In the genomic region with DNA sequence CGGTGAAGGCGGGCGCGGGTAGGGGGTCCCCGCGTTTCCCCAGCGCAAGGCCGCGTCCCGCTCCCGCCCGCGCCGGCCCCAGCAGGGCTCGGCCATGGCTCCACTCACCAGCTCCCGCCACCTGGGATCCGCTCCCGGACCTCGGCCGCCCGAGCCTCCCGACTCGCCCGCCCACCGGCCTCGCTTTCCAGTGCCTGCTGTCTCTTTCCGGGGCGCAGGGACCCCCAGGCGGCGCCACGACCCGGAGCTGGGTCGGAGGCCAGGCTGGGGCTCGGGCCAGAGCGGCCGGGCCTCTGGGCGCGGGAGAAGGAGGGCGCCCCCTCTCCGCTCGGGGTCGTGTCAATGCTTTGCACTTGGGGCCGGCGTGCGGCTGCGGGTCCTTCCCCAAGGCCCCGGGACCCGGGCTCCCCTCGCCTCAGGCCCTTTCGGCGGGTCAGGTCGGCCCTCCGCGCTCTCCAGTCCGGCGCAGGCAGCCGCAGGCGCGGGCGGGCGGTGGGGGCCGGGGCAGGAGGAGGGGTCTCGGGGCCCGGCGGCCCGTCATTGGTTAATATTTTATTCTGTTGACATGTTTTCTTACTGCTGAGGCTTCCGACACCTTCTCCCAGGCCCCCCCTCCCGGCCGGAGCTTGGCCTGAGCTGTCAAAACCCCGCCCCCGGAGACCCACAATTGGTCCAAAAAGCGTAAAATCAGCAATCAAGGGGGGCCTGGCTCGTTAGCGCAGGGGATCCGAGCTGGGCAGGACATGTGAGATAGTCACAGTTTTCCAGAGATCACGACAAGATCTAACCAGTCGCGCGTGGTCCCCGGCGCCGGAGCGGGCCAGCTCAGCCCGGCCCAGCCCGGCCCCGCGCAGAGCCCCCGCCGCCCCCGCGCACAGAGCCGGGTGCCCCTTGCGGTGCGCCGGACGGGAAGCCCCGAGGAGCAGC, we compare ENCODE assay signal across 8 cellular contexts. TPM values are rescaled to one million over a fixed set of nuclear protein-coding genes. Genes with fewer than 3 reads are reported as not detected.
DNase-seq lines count a peak whose midpoint lies in the region; ATAC-seq and TF ChIP-seq lines count a peak whose summit lies in the region.

Gene TBX2 (plus strand): TSS at position 713 of the 927 bp plus-strand sequence. CDS start 334 bp downstream, outside the sequence.

- peaks cover 17% of the 10 kb centered on the region for H3K4me1 Mint-ChIP-seq in activated CD4-positive, alpha-beta T cell treated with anti-CD3 and anti-CD28 coated beads, Interleukin-2, amount 10 ng/mL, durations not matched to agents 24 days and 14 days
- H3K4me1 Mint-ChIP-seq in endothelial cell (ENCODE audit: unreplicated experiment) = peaks cover 20% of the 10 kb centered on the region

- H3K36me3 Mint-ChIP-seq in activated CD4-positive, alpha-beta T cell treated with anti-CD3 and anti-CD28 coated beads, Interleukin-2, amount 10 ng/mL, durations not matched to agents 24 days and 14 days (ENCODE audit: low read depth) = peaks cover 5% of the 10 kb centered on the region
- H3K36me3 Mint-ChIP-seq in endothelial cell (ENCODE audit: low read depth, unreplicated experiment) = peaks cover 12% of the 10 kb centered on the region

- H3K4me3 ChIP-seq in mucosa of rectum (ENCODE audit: low read length in 2 of 2) (peak within 1 kb of the TSS; percentile 47 to 60), uterus (peak within 1 kb of the TSS; percentile 41 to 45)

- H3K9me3 ChIP-seq in mucosa of rectum (ENCODE audit: control insufficient read depth in 2 of 2, low read length in 2 of 2) = no peaks in the 10 kb centered on the region
- no peaks in the 10 kb centered on the region for H3K9me3 ChIP-seq in uterus

- peaks cover 55 to 71% of the 10 kb centered on the region in 2 donors for H3K27me3 ChIP-seq in mucosa of rectum (ENCODE audit: control insufficient read depth in 2 of 2, insufficient read depth in 2 of 2, low read length in 2 of 2)
- H3K27me3 ChIP-seq in uterus = peaks cover 0 to 17% of the 10 kb centered on the region in 2 donors

- H3K27ac Mint-ChIP-seq in activated CD4-positive, alpha-beta T cell treated with anti-CD3 and anti-CD28 coated beads, Interleukin-2, amount 10 ng/mL, durations not matched to agents 24 days and 14 days = peak within 1 kb of the TSS; percentile 80
- no peak within 1 kb of the TSS for H3K27ac Mint-ChIP-seq in endothelial cell (ENCODE audit: unreplicated experiment)

- H3K36me3 ChIP-seq in mucosa of rectum (ENCODE audit: control insufficient read depth in 2 of 2, insufficient read depth in 2 of 2, low read length in 2 of 2) (no peaks in the 10 kb centered on the region), uterus (no peaks in the 10 kb centered on the region)

- peak within 1 kb of the TSS; percentile 36 for H3K4me3 Mint-ChIP-seq in activated CD4-positive, alpha-beta T cell treated with anti-CD3 and anti-CD28 coated beads, Interleukin-2, amount 10 ng/mL, durations not matched to agents 24 days and 14 days
- peak within 1 kb of the TSS; percentile 89 for H3K4me3 Mint-ChIP-seq in endothelial cell (ENCODE audit: unreplicated experiment)

- DNase-seq in activated CD4-positive, alpha-beta T cell treated with anti-CD3 and anti-CD28 coated beads, Interleukin-2, amount 10 ng/mL, durations not matched to agents 24 days and 14 days = no peak
- no peak for DNase-seq in activated CD4-positive, alpha-beta T cell treated with anti-CD3 and anti-CD28 coated beads, Interleukin-2, amount 50 U/mL, for 1 hour
- DNase-seq in SK-MEL-5 (ENCODE audit: low read depth, low spot score) (peak; percentile 97), endothelial cell (ENCODE audit: low spot score) (peak; percentile 47), uterus (peak; percentile 84 to 87)

- in situ Hi-C loops in SK-MEL-5 (cut with HindIII; ENCODE audit: low pct_unique_long_range_greater_than_20kb, low sequenced_read_pairs) = no loop called here

- TF ChIP-seq CTCF in endothelial cell (IDR thresholded peaks at IDR 0.05; ENCODE audit: unreplicated experiment) = no peak
- TF ChIP-seq CTCF in uterus (IDR thresholded peaks at IDR 0.05) = no peak

- no peaks in the 10 kb centered on the region for H3K9me3 Mint-ChIP-seq in activated CD4-positive, alpha-beta T cell treated with anti-CD3 and anti-CD28 coated beads, Interleukin-2, amount 10 ng/mL, durations not matched to agents 24 days and 14 days
- no peaks in the 10 kb centered on the region for H3K9me3 Mint-ChIP-seq in endothelial cell (ENCODE audit: unreplicated experiment)

- H3K9ac ChIP-seq in mucosa of rectum (ENCODE audit: low read depth in 1 of 2, low read length in 2 of 2) = peak within 1 kb of the TSS; percentile 41 to 54

- peaks cover 4 to 9% of the 10 kb centered on the region in 2 donors for H3K4me1 ChIP-seq in mucosa of rectum (ENCODE audit: control insufficient read depth in 2 of 2, insufficient read depth in 2 of 2, low read length in 2 of 2)
- H3K4me1 ChIP-seq in uterus = peaks cover 0 to 7% of the 10 kb centered on the region in 2 donors

- ATAC-seq in HG03442 (IDR thresholded peaks at IDR 0.05; ENCODE audit: unreplicated experiment) (no peak), GM19395 (IDR thresholded peaks at IDR 0.05; ENCODE audit: unreplicated experiment) (no peak)

- peaks cover 67% of the 10 kb centered on the region for H3K27me3 Mint-ChIP-seq in activated CD4-positive, alpha-beta T cell treated with anti-CD3 and anti-CD28 coated beads, Interleukin-2, amount 10 ng/mL, durations not matched to agents 24 days and 14 days
- H3K27me3 Mint-ChIP-seq in endothelial cell (ENCODE audit: unreplicated experiment) = peaks cover 50% of the 10 kb centered on the region

- TF ChIP-seq POLR2A in uterus (IDR thresholded peaks at IDR 0.05) = peak in 1 of 2 donors; percentile 39

- H3K27ac ChIP-seq in mucosa of rectum (ENCODE audit: low read depth in 2 of 2, low read length in 2 of 2) (peak within 1 kb of the TSS; percentile 72 to 77), uterus (peak within 1 kb of the TSS; percentile 83 to 91)

- intact Hi-C loops in activated CD4-positive, alpha-beta T cell treated with anti-CD3 and anti-CD28 coated beads, Interleukin-2, amount 10 ng/mL, durations not matched to agents 24 days and 14 days (cut with micrococcal nuclease) = no loop called here
- intact Hi-C loops in uterus (cut with DNase I; ENCODE audit: low total_unique reads) = loop anchor here (10.0 kb wide), 1 partner anchor 395 kb away; no protein-coding TSS in a partner anchor

RNA-seq across cellular contexts. Expression of gene TBX2, which starts in this region (rescaled TPM):
- not detected in 2 replicates for total RNA-seq in activated CD4-positive, alpha-beta T cell treated with anti-CD3 and anti-CD28 coated beads, Interleukin-2, amount 10 ng/mL, durations not matched to agents 24 days and 14 days
- 25.2 and 27.7 TPM in 2 replicates for total RNA-seq in SK-MEL-5 (2014; rRNA removed; shearing (Covaris generic))
- 91.9 and 111 TPM in 2 replicates for polyA plus RNA-seq in SK-MEL-5 (2015; cell fraction: cytosol; rRNA removed)
- polyA plus RNA-seq in SK-MEL-5 (2015; cell fraction: nucleus; rRNA removed) = 93.3 and 110 TPM in 2 replicates
- total RNA-seq in endothelial cell (ENCODE audit: unreplicated experiment) (0.23 TPM), uterus (10 to 100 TPM in 3 of 4 donors, under 1 TPM in 1; 0.29 to 40.5 (median 27.4) TPM)

Comparison
In these comparisons a context has a peak if more than half of its experiments do, and no peak if none do; other contexts are left out.
1. Peak in DNase-seq in endothelial cell; RNA of the gene not detected or under 1 TPM.
2. DNase-seq: peak in SK-MEL-5 (single experiment) and uterus (2 of 2); none in activated CD4-positive, alpha-beta T cell treated with anti-CD3 and anti-CD28 coated beads, Interleukin-2, amount 10 ng/mL, durations not matched to agents 24 days and 14 days (single experiment) and activated CD4-positive, alpha-beta T cell treated with anti-CD3 and anti-CD28 coated beads, Interleukin-2, amount 50 U/mL, for 1 hour (single experiment).